15 cellular contexts compared by ENCODE assay signal in the genomic region with DNA sequence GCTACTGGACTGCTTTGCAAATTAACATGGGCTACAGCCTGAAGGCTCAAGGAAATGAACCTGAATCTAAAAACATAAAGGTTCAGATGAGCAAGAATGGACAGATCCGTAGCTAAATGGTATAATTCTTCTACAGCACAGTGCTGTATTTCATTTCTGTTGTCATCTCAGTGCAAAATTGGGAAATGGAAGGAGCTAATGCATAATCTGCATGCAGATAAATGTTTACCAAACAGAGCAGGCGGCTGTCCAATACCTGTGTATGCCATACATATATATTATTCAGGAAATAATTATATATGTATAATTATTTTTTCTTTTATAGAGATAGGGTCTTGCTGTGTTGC. TPM values are rescaled to one million over a fixed set of nuclear protein-coding genes. Genes with fewer than 3 reads are reported as not detected.
DNase-seq lines count a peak whose midpoint lies in the region; ATAC-seq, FAIRE-seq and TF ChIP-seq lines count a peak whose summit lies in the region.
"Had no signal": no experiment of that assay in that cellular context is flagged by ENCODE, and none has a peak within 500 bp of the region (broad histone marks: within the 10 kb centered on the region; RNA-seq: fewer than 3 reads in every experiment).

No MANE protein-coding gene starts in this region.

- H3K9me3 ChIP-seq in RWPE2 (ENCODE audit: severe bottlenecking) (no peaks in the 10 kb centered on the region), endothelial cell of umbilical vein (replicated peaks; ENCODE audit: control insufficient read depth, insufficient read depth, low read length) (no peaks in the 10 kb centered on the region), thyroid gland (no peaks in the 10 kb centered on the region)
- H3K9me3 ChIP-seq: SJSA1, upper lobe of left lung had no signal

- FAIRE-seq in endothelial cell of umbilical vein (lab: Jason Lieb, UNC): no peak

- no peaks in the 10 kb centered on the region for H4K20me1 ChIP-seq in endothelial cell of umbilical vein (replicated peaks; ENCODE audit: control insufficient read depth, extremely low read depth, insufficient read depth, low read length)

- intact Hi-C loops in natural killer cell (cut with micrococcal nuclease): loop anchor here (10.0 kb wide), 2 partner anchors 615 to 715 kb away; a partner anchor contains a TSS
- intact Hi-C loops in endothelial cell of umbilical vein (cut with micrococcal nuclease): loop anchor here (1.0 to 5.0 kb wide), 6 partner anchors 31 to 813 kb away; a partner anchor contains a TSS
- intact Hi-C loops in thyroid gland (cut with DNase I): no loop called here

- H3K4me1 ChIP-seq in RWPE2 (ENCODE audit: insufficient read depth, poor library complexity, severe bottlenecking) (peaks cover 4% of the 10 kb centered on the region), endothelial cell of umbilical vein (ENCODE audit: control insufficient read depth, extremely low read depth, insufficient read depth, low read length) (no peaks in the 10 kb centered on the region), thyroid gland (peaks cover 20 to 27% of the 10 kb centered on the region in 2 donors)

- peaks cover 17 to 19% of the 10 kb centered on the region in 2 donors for H3K4me1 Mint-ChIP-seq in natural killer cell
- peaks cover 13 to 18% of the 10 kb centered on the region in 2 donors for H3K4me1 Mint-ChIP-seq in natural killer cell treated with Interleukin-12 subunit alpha and Interleukin-12 subunit beta and Interleukin-15 and Interleukin-18, amount 100 ng/mL, for 72 hours (ENCODE audit: low read depth in 2 of 2)

- peak; percentile 42 for TF ChIP-seq CTCF in natural killer cell (IDR thresholded peaks at IDR 0.05)
- TF ChIP-seq CTCF in RWPE2 (IDR thresholded peaks at IDR 0.05; ENCODE audit: poor library complexity, severe bottlenecking): peak; percentile 81
- TF ChIP-seq CTCF in endothelial cell of umbilical vein (IDR thresholded peaks at IDR 0.05; ENCODE audit: extremely low read depth in 1 of 2, insufficient read depth in 1 of 2, low read depth in 1 of 2, low read length in 2 of 2): no peak
- no peak for TF ChIP-seq CTCF in thyroid gland (IDR thresholded peaks at IDR 0.05)

- peak overlapping the region; percentile 60 for H2AFZ ChIP-seq in endothelial cell of umbilical vein (ENCODE audit: low read depth, low read length)
- H2AFZ ChIP-seq: GM23338 had no signal

- H3K4me3 Mint-ChIP-seq in natural killer cell: peak overlapping the region; percentile 25
- no peak overlapping the region for H3K4me3 Mint-ChIP-seq in natural killer cell treated with Interleukin-12 subunit alpha and Interleukin-12 subunit beta and Interleukin-15 and Interleukin-18, amount 100 ng/mL, for 72 hours
- H3K4me3 Mint-ChIP-seq: activated T-helper 1 cell treated with anti-CD3 and anti-CD28 coated beads, Interleukin-12 subunit alpha, Interleukin-12 subunit beta, Interleukin-2, Interleukin-4 antibody, amounts not matched to agents 30 ng/mL and 10 ng/mL and 1 ng/mL, durations not matched to agents 14 hours and 24 hours and 36 hours; GM23338; memory B cell had no signal

- peaks cover 7% of the 10 kb centered on the region for H3K79me2 ChIP-seq in endothelial cell of umbilical vein (ENCODE audit: control insufficient read depth, insufficient read depth, low read length)

- no peak for DNase-seq in natural killer cell
- DNase-seq in natural killer cell treated with Interleukin-12 subunit alpha and Interleukin-12 subunit beta and Interleukin-15 and Interleukin-18, amount 100 ng/mL, for 72 hours (ENCODE audit: low spot score): no peak
- DNase-seq in RWPE2 (ENCODE audit: low spot score): no peak
- no peak for DNase-seq in endothelial cell of umbilical vein (ENCODE audit: low read depth, low spot score)
- DNase-seq in COR-L47 (lab: John Stamatoyannopoulos, UW): no peak
- DNase-seq in NCI-H526 treated with DMSO at 0.1 percent for 48 hours (lab: John Stamatoyannopoulos, UW): no peak
- no peak for DNase-seq in thyroid gland

- WGBS in thyroid gland, 2 donors: 56 to 60% methylated on average over 2 of the region's 2 CpGs

- H3K27me3 ChIP-seq in RWPE2 (ENCODE audit: insufficient read depth, poor library complexity, severe bottlenecking) (no peaks in the 10 kb centered on the region), endothelial cell of umbilical vein (ENCODE audit: control insufficient read depth in 2 of 2, insufficient read depth in 2 of 2, low read length in 2 of 2) (peaks cover 0 to 5% of the 10 kb centered on the region in 2 experiments), thyroid gland (no peaks in the 10 kb centered on the region)
- H3K27me3 ChIP-seq: upper lobe of left lung had no signal

- no peaks in the 10 kb centered on the region for H3K36me3 Mint-ChIP-seq in natural killer cell
- peaks cover 6% of the 10 kb centered on the region for H3K36me3 Mint-ChIP-seq in natural killer cell treated with Interleukin-12 subunit alpha and Interleukin-12 subunit beta and Interleukin-15 and Interleukin-18, amount 100 ng/mL, for 72 hours

- peaks cover under 1% of the 10 kb centered on the region in 2 donors for H3K27me3 Mint-ChIP-seq in natural killer cell (ENCODE audit: low read depth in 2 of 2)
- H3K27me3 Mint-ChIP-seq in natural killer cell treated with Interleukin-12 subunit alpha and Interleukin-12 subunit beta and Interleukin-15 and Interleukin-18, amount 100 ng/mL, for 72 hours: no peaks in the 10 kb centered on the region
- H3K27me3 Mint-ChIP-seq: memory B cell, naive B cell had no signal

- H3K36me3 ChIP-seq in RWPE2 (ENCODE audit: low read depth) (peaks cover 7% of the 10 kb centered on the region), endothelial cell of umbilical vein (ENCODE audit: control insufficient read depth in 2 of 2, extremely low read depth in 1 of 2, insufficient read depth in 2 of 2, low read length in 2 of 2) (no peaks in the 10 kb centered on the region), thyroid gland (no peaks in the 10 kb centered on the region)
- H3K36me3 ChIP-seq: upper lobe of left lung had no signal

- CTCF ChIA-PET in endothelial cell of umbilical vein (lab: Charles Lee): interaction anchor here (0.5 to 2.8 kb wide), 55 partner anchors 9 to 762 kb away, joined by 3 to 59 read pairs (median 4); a partner anchor contains a TSS

- no peak overlapping the region for H3K4me3 ChIP-seq in RWPE2 (ENCODE audit: severe bottlenecking)
- H3K4me3 ChIP-seq in endothelial cell of umbilical vein (replicated peaks in 1 of 3; ENCODE audit: insufficient read depth in 1 of 3, low read depth in 1 of 3, low read length in 3 of 3): no peak overlapping the region
- H3K4me3 ChIP-seq in thyroid gland (replicated peaks in 1 of 3): no peak overlapping the region
- H3K4me3 ChIP-seq: GM23338, SJSA1, upper lobe of left lung had no signal

- no peak for TF ChIP-seq POLR2A in endothelial cell of umbilical vein (IDR thresholded peaks at IDR 0.05; ENCODE audit: low read depth, low read length)
- no peak for TF ChIP-seq POLR2A in thyroid gland (IDR thresholded peaks at IDR 0.05)

- dilution Hi-C loops in endothelial cell of umbilical vein (cut with MboI; ENCODE audit: extremely low pct_ligation_motif_present, low sequenced_read_pairs): no loop called here

- H3K9me1 ChIP-seq in endothelial cell of umbilical vein (replicated peaks; ENCODE audit: control insufficient read depth, extremely low read depth, insufficient read depth, low read length): no peaks in the 10 kb centered on the region

- no peak overlapping the region for H3K9ac ChIP-seq in endothelial cell of umbilical vein (replicated peaks; ENCODE audit: extremely low read depth, insufficient read depth, low read length)

- peaks cover 0 to 2% of the 10 kb centered on the region in 2 donors for H3K9me3 Mint-ChIP-seq in natural killer cell
- H3K9me3 Mint-ChIP-seq in natural killer cell treated with Interleukin-12 subunit alpha and Interleukin-12 subunit beta and Interleukin-15 and Interleukin-18, amount 100 ng/mL, for 72 hours: no peaks in the 10 kb centered on the region
- H3K9me3 Mint-ChIP-seq: activated T-helper 1 cell treated with anti-CD3 and anti-CD28 coated beads, Interleukin-12 subunit alpha, Interleukin-12 subunit beta, Interleukin-2, Interleukin-4 antibody, amounts not matched to agents 30 ng/mL and 10 ng/mL and 1 ng/mL, durations not matched to agents 14 hours and 24 hours and 36 hours had no signal

- H3K27ac ChIP-seq in RWPE2 (ENCODE audit: poor library complexity, severe bottlenecking): no peak overlapping the region
- H3K27ac ChIP-seq in endothelial cell of umbilical vein (ENCODE audit: insufficient read depth, low read depth, low read length): no peak overlapping the region
- H3K27ac ChIP-seq in thyroid gland: no peak overlapping the region
- H3K27ac ChIP-seq: SJSA1 had no signal

- POLR2A ChIA-PET in endothelial cell of umbilical vein (lab: Charles Lee): interaction anchor here (0.6 kb wide), 1 partner anchor 377 kb away, joined by 4 read pairs; no protein-coding TSS in a partner anchor

- H3K27ac Mint-ChIP-seq in natural killer cell: no peak overlapping the region
- no peak overlapping the region for H3K27ac Mint-ChIP-seq in natural killer cell treated with Interleukin-12 subunit alpha and Interleukin-12 subunit beta and Interleukin-15 and Interleukin-18, amount 100 ng/mL, for 72 hours
- H3K27ac Mint-ChIP-seq: activated naive CD4-positive, alpha-beta T cell treated with anti-CD3 and anti-CD28 coated beads, Interleukin-2, amount 50 U/mL, for 72 hours; activated T-helper 1 cell treated with anti-CD3 and anti-CD28 coated beads, Interleukin-12 subunit alpha, Interleukin-12 subunit beta, Interleukin-2, Interleukin-4 antibody, amounts not matched to agents 30 ng/mL and 10 ng/mL and 1 ng/mL, durations not matched to agents 14 hours and 24 hours and 36 hours; GM23338; memory B cell had no signal

- no TSS peak for BruUV-seq in endothelial cell of umbilical vein (replicated peaks; lab: Mats Ljungman, UMichigan)

- no peak overlapping the region for H3K4me2 ChIP-seq in endothelial cell of umbilical vein (ENCODE audit: insufficient read depth, low read length)
- H3K4me2 ChIP-seq: GM23338 had no signal

- ATAC-seq in natural killer cell (no peak), RWPE2 (ENCODE audit: low read depth) (no peak), HG03196 (IDR thresholded peaks at IDR 0.05; ENCODE audit: unreplicated experiment) (no peak)
- ATAC-seq in natural killer cell treated with Interleukin-12 subunit alpha and Interleukin-12 subunit beta and Interleukin-15 and Interleukin-18, amount 100 ng/mL, for 72 hours: no peak
- ATAC-seq: activated naive CD4-positive, alpha-beta T cell treated with anti-CD3 and anti-CD28 coated beads, Interleukin-2, amount 50 U/mL, for 72 hours had no signal

RNA-seq across cellular contexts. Expression of a gene that starts 4.3 kb away (rescaled TPM):
- 100 to 1,000 TPM; 272 to 308 (median 308) TPM for total RNA-seq in natural killer cell
- total RNA-seq in natural killer cell treated with Interleukin-12 subunit alpha and Interleukin-12 subunit beta and Interleukin-15 and Interleukin-18, amount 100 ng/mL, for 72 hours: 100 to 1,000 TPM; 337 to 473 TPM
- total RNA-seq in endothelial cell of umbilical vein: 180 and 192 TPM in 2 replicates
- 62.7 and 99.6 TPM in 2 replicates for polyA plus RNA-seq in endothelial cell of umbilical vein
- polyA plus RNA-seq in endothelial cell of umbilical vein (2011; cell fraction: cytosol; rRNA removed): 82.6 and 84.8 TPM in 2 replicates
- polyA plus RNA-seq in endothelial cell of umbilical vein (2011; cell fraction: nucleus; rRNA removed): 150 and 190 TPM in 2 replicates
- polyA plus RNA-seq in endothelial cell of umbilical vein (2012): 151 and 191 TPM in 2 replicates
- polyA minus RNA-seq in endothelial cell of umbilical vein: 211 and 258 TPM in 2 replicates
- polyA minus RNA-seq in endothelial cell of umbilical vein (2011; cell fraction: cytosol; rRNA and poly(A)+ RNA removed): 330 TPM
- polyA minus RNA-seq in endothelial cell of umbilical vein (2011; cell fraction: nucleus; rRNA and poly(A)+ RNA removed): 109 and 114 TPM in 2 replicates
- total RNA-seq in thyroid gland: 100 to 1,000 TPM; 253 to 556 (median 406) TPM

RNA-seq across cellular contexts. Expression of a gene that starts 36.5 kb away (rescaled TPM):
- total RNA-seq in natural killer cell: 100 to 1,000 TPM; 135 to 189 (median 136) TPM
- 100 to 1,000 TPM; 150 to 167 TPM for total RNA-seq in natural killer cell treated with Interleukin-12 subunit alpha and Interleukin-12 subunit beta and Interleukin-15 and Interleukin-18, amount 100 ng/mL, for 72 hours
- 103 and 114 TPM in 2 replicates for total RNA-seq in endothelial cell of umbilical vein
- 27.5 and 32.9 TPM in 2 replicates for polyA plus RNA-seq in endothelial cell of umbilical vein
- polyA plus RNA-seq in endothelial cell of umbilical vein (2011; cell fraction: cytosol; rRNA removed): 41.6 and 46.3 TPM in 2 replicates
- 44.0 and 51.8 TPM in 2 replicates for polyA plus RNA-seq in endothelial cell of umbilical vein (2011; cell fraction: nucleus; rRNA removed)
- polyA plus RNA-seq in endothelial cell of umbilical vein (2012): 68.3 and 105 TPM in 2 replicates
- 46.4 and 54.1 TPM in 2 replicates for polyA minus RNA-seq in endothelial cell of umbilical vein
- 66.0 TPM for polyA minus RNA-seq in endothelial cell of umbilical vein (2011; cell fraction: cytosol; rRNA and poly(A)+ RNA removed)
- polyA minus RNA-seq in endothelial cell of umbilical vein (2011; cell fraction: nucleus; rRNA and poly(A)+ RNA removed): 29.2 and 35.0 TPM in 2 replicates
- 10 to 100 TPM; 64.9 to 84.9 (median 80.4) TPM for total RNA-seq in thyroid gland

Comparison
In these comparisons a context has a peak if more than half of its experiments do, and no peak if none do; other contexts are left out.
1. CTCF ChIP-seq: peak in natural killer cell (single experiment) and RWPE2 (single experiment); none in endothelial cell of umbilical vein (0 of 2) and thyroid gland (0 of 6).